ENCODE assay signal across 9 cellular contexts in the genomic region with DNA sequence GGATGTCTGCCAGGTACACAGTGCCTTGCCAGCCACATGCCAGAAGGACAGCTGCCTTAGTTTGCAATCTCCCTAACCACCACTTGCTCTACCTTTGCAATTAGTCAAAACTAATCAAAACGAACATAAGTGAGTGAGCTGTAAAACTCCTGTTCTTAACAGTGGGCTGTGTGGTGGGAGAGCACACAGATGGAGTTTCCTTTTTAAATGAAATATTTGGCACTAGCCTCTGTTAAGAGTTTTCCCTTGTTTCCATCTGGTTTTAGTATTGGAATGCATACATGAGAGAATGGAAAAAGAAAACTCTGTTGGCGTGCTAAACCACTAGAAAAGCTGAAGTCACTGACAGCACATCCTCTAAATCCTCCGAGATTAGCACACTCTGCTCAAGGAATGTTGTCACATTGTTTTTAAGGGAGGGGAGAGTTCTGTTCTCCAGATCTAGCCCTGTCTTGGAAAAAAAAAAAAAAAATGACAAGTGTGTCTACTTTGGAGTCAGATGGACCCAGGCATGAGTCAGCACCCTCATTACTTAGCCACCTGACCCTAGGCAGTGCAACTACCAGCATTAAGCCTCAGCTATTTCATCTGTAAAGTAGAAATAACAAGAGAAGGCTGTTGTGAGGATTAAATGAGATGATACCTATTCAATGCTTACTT.
DNase-seq lines count a peak whose midpoint lies in the region; ATAC-seq and TF ChIP-seq lines count a peak whose summit lies in the region.
"Had no signal": no experiment of that assay in that cellular context is flagged by ENCODE, and none has a peak within 500 bp of the region (broad histone marks: within the 10 kb centered on the region; RNA-seq: fewer than 3 reads in every experiment).

No MANE protein-coding gene starts in this region.

- in situ Hi-C loops in gastrocnemius medialis (cut with MboI; ENCODE audit: low sequenced_read_pairs in 4 of 4), result no loop called here

- no peak overlapping the region for H2AFZ ChIP-seq in Karpas-422 (ENCODE audit: low read length)

- ATAC-seq in left ventricle myocardium superior (peak; percentile 86), gastrocnemius medialis (peak; percentile 88 to 89)

- H3K4me3 ChIP-seq in gastrocnemius medialis (no peak overlapping the region), Karpas-422 (ENCODE audit: low read length) (no peak overlapping the region)

- H3K79me2 ChIP-seq in Karpas-422 (ENCODE audit: low read length), result no peaks in the 10 kb centered on the region

- H3K4me2 ChIP-seq in Karpas-422 (ENCODE audit: low read depth, low read length, poor library complexity, severe bottlenecking), result no peak overlapping the region

- intact Hi-C loops in left ventricle myocardium superior (cut with micrococcal nuclease) (loop anchor here (10.0 kb wide), 1 partner anchor 151 kb away; no protein-coding TSS in a partner anchor), gastrocnemius medialis (cut with DNase I; ENCODE audit: low total_unique reads) (loop anchor here (5.0 kb wide), 1 partner anchor 81 kb away; no protein-coding TSS in a partner anchor)

- H3K36me3 ChIP-seq in gastrocnemius medialis (no peaks in the 10 kb centered on the region), Karpas-422 (ENCODE audit: insufficient read depth, low read length) (no peaks in the 10 kb centered on the region)

- no peak for TF ChIP-seq CTCF in gastrocnemius medialis (IDR thresholded peaks at IDR 0.05 in 4 of 5, conservative IDR thresholded peaks at IDR 0.05 in 1 of 5)

- TF ChIP-seq POLR2A in gastrocnemius medialis (IDR thresholded peaks at IDR 0.05), result no peak

- H3K9me2 ChIP-seq in Karpas-422 (replicated peaks; ENCODE audit: insufficient read depth, low read length), result no peaks in the 10 kb centered on the region

- H4K20me1 ChIP-seq in Karpas-422 (ENCODE audit: insufficient read depth, low read depth, low read length), result no peaks in the 10 kb centered on the region

- DNase-seq in ELF-1 (ENCODE audit: low read depth, low spot score), result peak; percentile 52
- DNase-seq in left ventricle myocardium superior, result peak; percentile 45
- peak; percentile 16 to 49 for DNase-seq in gastrocnemius medialis
- DNase-seq in NK-92 treated with Interleukin-12 subunit alpha and Interleukin-12 subunit beta, amount 100 ng/mL, for 24 hours (lab: John Stamatoyannopoulos, UW), result no peak
- no peak for DNase-seq in GM19240 (ENCODE audit: insufficient read length, low spot score)
- DNase-seq in stimulated activated CD4-positive, alpha-beta T cell treated with anti-CD3 and anti-CD28 coated beads, Interleukin-4, amount 100 ng/mL, for 24 hours, result no peak
- DNase-seq in Karpas-422, result no peak
- DNase-seq: NCI-H774 had no signal

- peaks cover 6 to 22% of the 10 kb centered on the region in 2 donors for H3K4me1 ChIP-seq in gastrocnemius medialis
- no peaks in the 10 kb centered on the region for H3K4me1 ChIP-seq in Karpas-422 (ENCODE audit: low read length)

- H3K9ac ChIP-seq in Karpas-422 (ENCODE audit: low read length), result no peak overlapping the region

- no peaks in the 10 kb centered on the region for H3K9me3 ChIP-seq in gastrocnemius medialis
- peaks cover 4% of the 10 kb centered on the region for H3K9me3 ChIP-seq in Karpas-422 (ENCODE audit: low read length)

- peak overlapping the region; percentile 29 for H3K27ac ChIP-seq in angular gyrus (ENCODE audit: low read depth, low read length)
- peak overlapping the region; percentile 38 to 66 (median 58) for H3K27ac ChIP-seq in gastrocnemius medialis
- H3K27ac ChIP-seq in Karpas-422 (ENCODE audit: low read length), result no peak overlapping the region

- H3K27me3 ChIP-seq in gastrocnemius medialis, result no peaks in the 10 kb centered on the region
- no peaks in the 10 kb centered on the region for H3K27me3 ChIP-seq in Karpas-422 (ENCODE audit: low read length)

Comparison
In these comparisons a context has a peak if more than half of its experiments do, and no peak if none do; other contexts are left out.
1. DNase-seq: peak in ELF-1 (single experiment), left ventricle myocardium superior (single experiment) and gastrocnemius medialis (2 of 2); none in NK-92 treated with Interleukin-12 subunit alpha and Interleukin-12 subunit beta, amount 100 ng/mL, for 24 hours (single experiment), GM19240 (single experiment), stimulated activated CD4-positive, alpha-beta T cell treated with anti-CD3 and anti-CD28 coated beads, Interleukin-4, amount 100 ng/mL, for 24 hours (single experiment) and Karpas-422 (single experiment).